Comparison of ENCODE assay signal across 1 cellular context in genomic region chr2:219521066-219521880, GRCh38.
TF ChIP-seq lines count a peak whose summit lies in the region.

No MANE protein-coding gene starts in this region.

TF ChIP-seq in HEK293, 187 proteins besides CTCF, POLR2A, EP300 and RAD21 (continued from another document):
- TF ChIP-seq AEBP2 (tag by site-specific recombination; IDR thresholded peaks at IDR 0.05; ENCODE audit: borderline replicate concordance) (no peak), ZNF184 (tag by site-specific recombination; IDR thresholded peaks at IDR 0.05) (no peak), ZSCAN4 (tag by site-specific recombination; IDR thresholded peaks at IDR 0.05) (no peak), ZNF792 (tag by site-specific recombination; IDR thresholded peaks at IDR 0.05) (no peak), HOXA7 (CRISPR knock-in tag; IDR thresholded peaks at IDR 0.05; ENCODE audit: borderline replicate concordance) (no peak), WT1 (tag by site-specific recombination; IDR thresholded peaks at IDR 0.05) (no peak), ZBTB26 (tag by site-specific recombination; optimal IDR thresholded peaks at IDR 0.05) (no peak), ZNF398 (tag by site-specific recombination; IDR thresholded peaks at IDR 0.05) (0 out of 2 replicates have a peak, but pooled peaks have one; percentile 23), GLIS2 (tag by site-specific recombination; IDR thresholded peaks at IDR 0.05) (peak; percentile 73)
